ENCODE assay signal across 28 cellular contexts in genomic region chr12:100221523-100221922, GRCh38. TPM values are rescaled to one million over a fixed set of nuclear protein-coding genes. Genes with fewer than 3 reads are reported as not detected.
DNase-seq lines count a peak whose midpoint lies in the region; ATAC-seq, FAIRE-seq and TF ChIP-seq lines count a peak whose summit lies in the region.
"Had no signal": no experiment of that assay in that cellular context is flagged by ENCODE, and none has a peak within 500 bp of the region (broad histone marks: within the 10 kb centered on the region; RNA-seq: fewer than 3 reads in every experiment).

No MANE protein-coding gene starts in this region.

- no peaks in the 10 kb centered on the region for H3K9me3 ChIP-seq in mammary epithelial cell (replicated peaks; ENCODE audit: insufficient read depth, low read length)
- no peaks in the 10 kb centered on the region for H3K9me3 ChIP-seq in K562 (replicated peaks; ENCODE audit: control insufficient read depth, insufficient read depth, low read depth, low read length)
- H3K9me3 ChIP-seq in HepG2 (ENCODE audit: low read length) = no peaks in the 10 kb centered on the region
- H3K9me3 ChIP-seq: BLaER1 treated with 17β-estradiol and CSF1 and Interleukin-3, amounts not matched to agents 10 nM and 100 nM; SJSA1 had no signal

- CTCF ChIA-PET in MCF 10A (lab: Yijun Ruan, JAX) (interaction anchor here (0.5 to 1.6 kb wide), 8 partner anchors 8 to 163 kb away, joined by 3 to 6 read pairs (median 4); partner anchors contain the start of gene ACTR6), mammary epithelial cell (lab: Charles Lee; ENCODE audit: low non-redundant PET) (no interaction called here), K562 (lab: Yijun Ruan, JAX; ENCODE audit: low intra/inter-chr PET ratio) (no interaction called here), HepG2 (lab: Yijun Ruan, JAX; ENCODE audit: low intra/inter-chr PET ratio, low total read pairs) (no interaction called here)

- H2AFZ ChIP-seq in mammary epithelial cell (ENCODE audit: low read depth, low read length) (no peak overlapping the region), K562 (ENCODE audit: low read depth, low read length) (no peak overlapping the region), HepG2 (ENCODE audit: low read length) (no peak overlapping the region)

- dilution Hi-C loops in mammary epithelial cell (cut with HindIII; ENCODE audit: low sequenced_read_pairs) = no loop called here

- H3K4me1 Mint-ChIP-seq in MCF 10A (ENCODE audit: insufficient read depth, unreplicated experiment) = no peaks in the 10 kb centered on the region
- H3K4me1 Mint-ChIP-seq in CD14-positive monocyte = no peaks in the 10 kb centered on the region
- H3K4me1 Mint-ChIP-seq: T-cell had no signal

- H3K9me1 ChIP-seq in K562 (ENCODE audit: control insufficient read depth, insufficient read depth, low read length) = no peaks in the 10 kb centered on the region

- DNase-seq in MCF 10A (ENCODE audit: unreplicated experiment) (peak; percentile 63), mammary epithelial cell (no peak), K562 (ENCODE audit: extremely low read depth in 1 of 4, low spot score in 3 of 4) (no peak), HepG2 (ENCODE audit: low spot score) (no peak), CD14-positive monocyte (ENCODE audit: low spot score) (no peak), SKM-1 (lab: John Stamatoyannopoulos, UW; ENCODE audit: unreplicated experiment) (no peak), NCI-H446 treated with DMSO at 0.1 percent for 48 hours (lab: John Stamatoyannopoulos, UW) (no peak)
- DNase-seq: 8988T; CD8-positive, alpha-beta memory T cell; DMS 273 treated with DMSO at 0.1 percent for 48 hours; DMS79; EL; GDM1; KG1; NCI-H1092 treated with DMSO at 0.1 percent for 48 hours; NCI-H1436; NCI-H187; NCI-H2107; NCI-H446; NCI-H526; NCI-H82; NK-92 treated with Interleukin-12 subunit alpha and Interleukin-12 subunit beta, amount 100 ng/mL, for 24 hours; Right ventricle myocardium superior; RPMI8226; T-cell had no signal

- H3K4me1 ChIP-seq in mammary epithelial cell (ENCODE audit: insufficient read depth, low read length) = peaks cover 10% of the 10 kb centered on the region
- H3K4me1 ChIP-seq in K562 (replicated peaks in 1 of 2; ENCODE audit: control insufficient read depth in 2 of 2, insufficient read depth in 2 of 2, low read length in 2 of 2) = no peaks in the 10 kb centered on the region
- peaks cover 26% of the 10 kb centered on the region for H3K4me1 ChIP-seq in HepG2 (ENCODE audit: insufficient read depth, low read length)
- H3K4me1 ChIP-seq: BLaER1 treated with 17β-estradiol and CSF1 and Interleukin-3, amounts not matched to agents 10 nM and 100 nM; SJSA1 had no signal

- TF ChIP-seq CTCF in MCF 10A (IDR thresholded peaks at IDR 0.05; ENCODE audit: unreplicated experiment) (no peak), mammary epithelial cell (conservative IDR thresholded peaks at IDR 0.05 in 1 of 2, IDR thresholded peaks at IDR 0.05 in 1 of 2; ENCODE audit: extremely low read depth in 1 of 2, insufficient read depth in 1 of 2, low read depth in 1 of 2, low read length in 2 of 2) (no peak), K562 (IDR thresholded peaks at IDR 0.05 in 2 of 3, conservative IDR thresholded peaks at IDR 0.05 in 1 of 3; ENCODE audit: insufficient read depth in 2 of 3, low read depth in 1 of 3, low read length in 3 of 3) (no peak), HepG2 (CRISPR knock-in tag; IDR thresholded peaks at IDR 0.05) (no peak), CD14-positive monocyte (IDR thresholded peaks at IDR 0.05) (no peak)

- POLR2A ChIA-PET in MCF 10A (lab: Yijun Ruan, JAX) (interaction anchor here (0.9 to 1.0 kb wide), 2 partner anchors 8 to 10 kb away, joined by 3 to 4 read pairs; no protein-coding TSS in a partner anchor), K562 (lab: Yijun Ruan, JAX) (no interaction called here), HepG2 (lab: Yijun Ruan, JAX) (no interaction called here)

- no peaks in the 10 kb centered on the region for H3K79me2 ChIP-seq in mammary epithelial cell (ENCODE audit: insufficient read depth, low read length)
- H3K79me2 ChIP-seq in K562 (ENCODE audit: control insufficient read depth, insufficient read depth, low read length) = no peaks in the 10 kb centered on the region
- no peaks in the 10 kb centered on the region for H3K79me2 ChIP-seq in HepG2 (ENCODE audit: insufficient read depth, low read length)

- 70% methylated on average over 3 of the region's 3 CpGs for WGBS in mammary epithelial cell (ENCODE audit: low coverage, missing lambda C conversion rate)
- 88% methylated on average over 3 of the region's 3 CpGs for WGBS in K562 (ENCODE audit: insufficient coverage, low coverage, missing lambda C conversion rate)
- 93% methylated on average over 3 of the region's 3 CpGs for WGBS in HepG2 (ENCODE audit: low lambda C conversion rate)

- intact Hi-C loops in MCF 10A (cut with micrococcal nuclease) (loop anchor here (10.0 kb wide), 1 partner anchor 167 kb away; no protein-coding TSS in a partner anchor), mammary epithelial cell (cut with micrococcal nuclease) (no loop called here), K562 (cut with micrococcal nuclease) (loop anchor here (10.0 kb wide), 1 partner anchor 407 kb away; no protein-coding TSS in a partner anchor), HepG2 (cut with micrococcal nuclease; ENCODE audit: unreplicated experiment) (no loop called here), CD14-positive monocyte (cut with micrococcal nuclease) (no loop called here)

- no peak overlapping the region for H3K4me3 ChIP-seq in mammary epithelial cell (replicated peaks in 1 of 3; ENCODE audit: insufficient read depth in 1 of 3, low read depth in 2 of 3, low read length in 3 of 3)
- H3K4me3 ChIP-seq in K562 = no peak overlapping the region
- no peak overlapping the region for H3K4me3 ChIP-seq in HepG2 (replicated peaks in 1 of 3; ENCODE audit: insufficient read depth in 1 of 3, low read depth in 2 of 3, low read length in 3 of 3)
- H3K4me3 ChIP-seq: BLaER1 treated with 17β-estradiol and CSF1 and Interleukin-3, amounts not matched to agents 10 nM and 100 nM; GM12878; SJSA1 had no signal

- H4K20me1 ChIP-seq in mammary epithelial cell (ENCODE audit: insufficient read depth, low read length) (no peaks in the 10 kb centered on the region), K562 (replicated peaks; ENCODE audit: control insufficient read depth, insufficient read depth, low read length) (no peaks in the 10 kb centered on the region), HepG2 (ENCODE audit: insufficient read depth, low read length) (no peaks in the 10 kb centered on the region)
- H4K20me1 ChIP-seq: BLaER1 treated with 17β-estradiol and CSF1 and Interleukin-3, amounts not matched to agents 10 nM and 100 nM had no signal

- no peaks in the 10 kb centered on the region for H3K9me3 Mint-ChIP-seq in MCF 10A (ENCODE audit: unreplicated experiment)
- H3K9me3 Mint-ChIP-seq in CD14-positive monocyte = no peaks in the 10 kb centered on the region
- H3K9me3 Mint-ChIP-seq: CD8-positive, alpha-beta memory T cell; T-cell had no signal

- H3K4me2 ChIP-seq in mammary epithelial cell (ENCODE audit: insufficient read depth, low read depth, low read length) (no peak overlapping the region), K562 (ENCODE audit: insufficient read depth, low read length) (no peak overlapping the region), HepG2 (ENCODE audit: low read depth, low read length) (no peak overlapping the region)
- H3K4me2 ChIP-seq: BLaER1 treated with 17β-estradiol and CSF1 and Interleukin-3, amounts not matched to agents 10 nM and 100 nM had no signal

- H3K36me3 Mint-ChIP-seq in MCF 10A (ENCODE audit: insufficient read depth, unreplicated experiment) = peaks cover 73% of the 10 kb centered on the region
- H3K36me3 Mint-ChIP-seq in CD14-positive monocyte = peaks cover 49 to 72% of the 10 kb centered on the region in 2 donors

- H3K27me3 Mint-ChIP-seq in MCF 10A (ENCODE audit: insufficient read depth, unreplicated experiment) (no peaks in the 10 kb centered on the region), CD14-positive monocyte (ENCODE audit: low read depth in 3 of 3) (peaks cover 0 to 2% (median 1%) of the 10 kb centered on the region in 3 donors)
- H3K27me3 Mint-ChIP-seq: T-cell had no signal

- TF ChIP-seq POLR2A in K562 (conservative IDR thresholded peaks at IDR 0.05) (no peak), HepG2 (IDR thresholded peaks at IDR 0.05; ENCODE audit: insufficient read depth in 1 of 2, low read depth in 2 of 2, low read length in 2 of 2) (no peak)

- BruUV-seq in MCF 10A (replicated peaks; lab: Mats Ljungman, UMichigan) (no TSS peak), mammary epithelial cell (replicated peaks; lab: Mats Ljungman, UMichigan) (no TSS peak), K562 (replicated peaks; lab: Mats Ljungman, UMichigan) (no TSS peak), HepG2 (replicated peaks; lab: Mats Ljungman, UMichigan) (no TSS peak)

- H3K27ac Mint-ChIP-seq in MCF 10A (ENCODE audit: low read depth, unreplicated experiment) (no peak overlapping the region), CD14-positive monocyte (no peak overlapping the region)
- H3K27ac Mint-ChIP-seq: CD8-positive, alpha-beta memory T cell; T-cell had no signal

- no peak for ATAC-seq in K562
- ATAC-seq in HepG2 = no peak
- ATAC-seq: GM12878, T-cell had no signal

- no peak for FAIRE-seq in K562 (lab: Jason Lieb, UNC)
- no peak for FAIRE-seq in HepG2 (lab: Jason Lieb, UNC)
- FAIRE-seq: GM12878 had no signal

- H3K27me3 ChIP-seq in mammary epithelial cell (ENCODE audit: insufficient read depth, low read length) (no peaks in the 10 kb centered on the region), K562 (ENCODE audit: control insufficient read depth in 2 of 2, insufficient read depth in 2 of 2, low read length in 2 of 2) (no peaks in the 10 kb centered on the region), HepG2 (ENCODE audit: control insufficient read depth in 1 of 2, insufficient read depth in 2 of 2, low read length in 2 of 2) (no peaks in the 10 kb centered on the region)
- H3K27me3 ChIP-seq: BLaER1 treated with 17β-estradiol and CSF1 and Interleukin-3, amounts not matched to agents 10 nM and 100 nM; SJSA1 had no signal

- no peak overlapping the region for H3K27ac ChIP-seq in mammary epithelial cell (ENCODE audit: insufficient read depth, low read depth, low read length)
- no peak overlapping the region for H3K27ac ChIP-seq in K562 (ENCODE audit: extremely low read depth, low read depth, low read length)
- no peak overlapping the region for H3K27ac ChIP-seq in HepG2 (ENCODE audit: extremely low read length, insufficient read depth, low read length)
- H3K27ac ChIP-seq: BLaER1 treated with 17β-estradiol and CSF1 and Interleukin-3, amounts not matched to agents 10 nM and 100 nM; SJSA1 had no signal

- H3K4me3 Mint-ChIP-seq in MCF 10A (ENCODE audit: unreplicated experiment) (no peak overlapping the region), CD14-positive monocyte (no peak overlapping the region)
- H3K4me3 Mint-ChIP-seq: CD8-positive, alpha-beta memory T cell; T-cell had no signal

- in situ Hi-C loops in mammary epithelial cell (cut with MboI; ENCODE audit: low sequenced_read_pairs in 2 of 2) = no loop called here
- in situ Hi-C loops in K562 (cut with MboI) = no loop called here
- in situ Hi-C loops in HepG2 (cut with HindIII; ENCODE audit: extremely low pct_ligation_motif_present, low pct_unique_long_range_greater_than_20kb) = no loop called here

- TF ChIP-seq RAD21 in K562 (CRISPR knock-in tag; conservative IDR thresholded peaks at IDR 0.05 in 1 of 2, IDR thresholded peaks at IDR 0.05 in 1 of 2) (no peak), HepG2 (CRISPR knock-in tag; IDR thresholded peaks at IDR 0.05) (no peak)

- H3K9ac ChIP-seq in mammary epithelial cell (ENCODE audit: insufficient read depth, low read length) (no peak overlapping the region), K562 (ENCODE audit: insufficient read depth in 1 of 2, low read depth in 2 of 2, low read length in 2 of 2) (no peak overlapping the region), HepG2 (ENCODE audit: insufficient read depth, low read depth, low read length) (no peak overlapping the region)
- H3K9ac ChIP-seq: BLaER1 treated with 17β-estradiol and CSF1 and Interleukin-3, amounts not matched to agents 10 nM and 100 nM had no signal

- H3K36me3 ChIP-seq in mammary epithelial cell (ENCODE audit: insufficient read depth, low read length) (peaks cover 18% of the 10 kb centered on the region), K562 (ENCODE audit: control insufficient read depth, insufficient read depth, low read length) (peaks cover 87% of the 10 kb centered on the region), HepG2 (replicated peaks in 1 of 2; ENCODE audit: control insufficient read depth in 1 of 2, insufficient read depth in 2 of 2, low read length in 2 of 2) (peaks cover 0 to 32% of the 10 kb centered on the region in 2 experiments; a peak in 3 of 5 replicates)

- TF ChIP-seq EP300 in K562 (IDR thresholded peaks at IDR 0.05; ENCODE audit: low read length) (no peak), HepG2 (IDR thresholded peaks at IDR 0.05; ENCODE audit: low read depth in 2 of 2, low read length in 2 of 2) (no peak), HepG2 (CRISPR knock-in tag; IDR thresholded peaks at IDR 0.05; ENCODE audit: borderline replicate concordance) (no peak)

RNA-seq across cellular contexts. Expression of gene ACTR6, which starts 20.9 kb away (rescaled TPM):
- total RNA-seq in MCF 10A (2022) (26.4 and 28.8 TPM in 2 replicates), mammary epithelial cell (10 to 100 TPM; 24.5 to 25.0 TPM), K562 (2014; rRNA removed) (25.7 and 26.1 TPM in 2 replicates), K562 (2014; rRNA removed; fragmentation: Illumina TruSeq; extraction: Trizol) (88.6 and 117 TPM in 2 replicates), K562 (2015; rRNA removed; fragmentation: Illumina TruSeq; extraction: Trizol) (42.9 and 49.0 TPM in 2 replicates), K562 (2021) (67.4 and 74.5 TPM in 2 replicates), HepG2 (2016; rRNA removed; fragmentation: Illumina TruSeq; extraction: Trizol) (22.4 and 37.8 TPM in 2 replicates)
- polyA plus RNA-seq in mammary epithelial cell (12.6 TPM), K562 (2011; rRNA removed) (87.2 and 102 TPM in 2 replicates), K562 (2014; fragmentation: Illumina TruSeq; extraction: Trizol) (58.4 and 70.9 TPM in 2 replicates), K562 (2014; fragmentation: Nextera tagmentation; extraction: Ambion mirVana) (100 to 1,000 TPM in 1 of 2 experiments, 10 to 100 TPM in 1; 99.8 to 109 TPM), K562 (2014; rRNA removed) (42.9 and 44.9 TPM in 2 replicates), HepG2 (2011; rRNA removed) (7.6 and 12.9 TPM in 2 replicates), CD14-positive monocyte (10 to 100 TPM; 16.2 to 17.8 TPM)
- polyA minus RNA-seq in mammary epithelial cell = 0.57 TPM
- total RNA-seq in K562 (2011; cell fraction: chromatin; rRNA removed; ENCODE audit: low replicate concordance) = 25.4 and 61.1 TPM in 2 replicates
- total RNA-seq in K562 (2011; cell fraction: nucleolus; rRNA removed) = 26.3 and 29.0 TPM in 2 replicates
- total RNA-seq in K562 (2011; cell fraction: nucleoplasm; rRNA removed) = 24.4 and 24.9 TPM in 2 replicates
- polyA plus RNA-seq in K562 (2011; cell fraction: cytosol; rRNA removed) = 7.8 and 25.0 TPM in 2 replicates
- polyA plus RNA-seq in K562 (2011; cell fraction: nucleus; rRNA removed) = 13.6 and 23.1 TPM in 2 replicates
- 34.7 and 41.8 TPM in 2 replicates for polyA plus RNA-seq in K562 (2012)
- 32.8 and 37.7 TPM in 2 replicates for polyA minus RNA-seq in K562 (2011; rRNA and poly(A)+ RNA removed)
- 11.6 and 13.6 TPM in 2 replicates for polyA minus RNA-seq in K562 (2011; cell fraction: cytosol; rRNA and poly(A)+ RNA removed)
- polyA minus RNA-seq in K562 (2011; cell fraction: nucleus; rRNA and poly(A)+ RNA removed) = 12.9 and 33.0 TPM in 2 replicates
- total RNA-seq in HepG2 (2016; cell fraction: cytosol; rRNA removed; fragmentation: Illumina TruSeq; extraction: Trizol; ENCODE audit: low read depth) = 2.9 and 3.8 TPM in 2 replicates
- 24.5 and 40.5 TPM in 2 replicates for total RNA-seq in HepG2 (2016; cell fraction: insoluble cytoplasmic fraction; rRNA removed; fragmentation: Illumina TruSeq; extraction: Trizol)
- 4.5 and 7.5 TPM in 2 replicates for total RNA-seq in HepG2 (2016; cell fraction: membrane; rRNA removed; fragmentation: Illumina TruSeq; extraction: Trizol)
- 15.4 and 16.8 TPM in 2 replicates for total RNA-seq in HepG2 (2016; cell fraction: nucleus; rRNA removed; fragmentation: Illumina TruSeq; extraction: Trizol)
- 8.2 and 8.8 TPM in 2 replicates for polyA plus RNA-seq in HepG2 (2011; cell fraction: cytosol; rRNA removed)
- polyA plus RNA-seq in HepG2 (2011; cell fraction: nucleus; rRNA removed) = 7.1 and 8.9 TPM in 2 replicates
- polyA plus RNA-seq in HepG2 (2012) = 11.1 and 26.5 TPM in 2 replicates
- polyA plus RNA-seq in HepG2 (2016; cell fraction: cytosol; fragmentation: Illumina TruSeq; extraction: Trizol; ENCODE audit: low read depth) = 1.9 and 2.1 TPM in 2 replicates
- polyA plus RNA-seq in HepG2 (2016; cell fraction: insoluble cytoplasmic fraction; fragmentation: Illumina TruSeq; extraction: Trizol; ENCODE audit: low read depth) = 27.7 and 30.4 TPM in 2 replicates
- 3.2 and 3.7 TPM in 2 replicates for polyA plus RNA-seq in HepG2 (2016; cell fraction: membrane; fragmentation: Illumina TruSeq; extraction: Trizol; ENCODE audit: low read depth)
- 13.9 and 18.1 TPM in 2 replicates for polyA plus RNA-seq in HepG2 (2016; cell fraction: nucleus; fragmentation: Illumina TruSeq; extraction: Trizol; ENCODE audit: insufficient read depth, low read depth)
- polyA minus RNA-seq in HepG2 (2011; rRNA and poly(A)+ RNA removed; ENCODE audit: low replicate concordance) = 1.8 and 6.6 TPM in 2 replicates
- polyA minus RNA-seq in HepG2 (2011; cell fraction: cytosol; rRNA and poly(A)+ RNA removed) = 4.1 and 7.1 TPM in 2 replicates
- 18.9 and 28.3 TPM in 2 replicates for polyA minus RNA-seq in HepG2 (2011; cell fraction: nucleus; rRNA and poly(A)+ RNA removed)

RNA-seq across cellular contexts. Expression of gene DEPDC4, which starts 45.4 kb away (rescaled TPM):
- total RNA-seq in MCF 10A (2022) = 0.52 and 1.4 TPM in 2 replicates
- total RNA-seq in mammary epithelial cell = 1 to 10 TPM in 1 of 2 donors, under 1 TPM in 1; 0.83 to 2.4 TPM
- 0.67 TPM for polyA plus RNA-seq in mammary epithelial cell
- not detected for polyA minus RNA-seq in mammary epithelial cell
- 2.5 and 13.4 TPM in 2 replicates for total RNA-seq in K562 (2011; cell fraction: chromatin; rRNA removed; ENCODE audit: low replicate concordance)
- 2.3 and 2.8 TPM in 2 replicates for total RNA-seq in K562 (2011; cell fraction: nucleolus; rRNA removed)
- total RNA-seq in K562 (2011; cell fraction: nucleoplasm; rRNA removed) = 5.1 and 5.5 TPM in 2 replicates
- total RNA-seq in K562 (2014; rRNA removed) = 3.0 and 3.6 TPM in 2 replicates
- 6.9 and 8.8 TPM in 2 replicates for total RNA-seq in K562 (2014; rRNA removed; fragmentation: Illumina TruSeq; extraction: Trizol)
- 4.6 and 5.0 TPM in 2 replicates for total RNA-seq in K562 (2015; rRNA removed; fragmentation: Illumina TruSeq; extraction: Trizol)
- 4.3 and 5.7 TPM in 2 replicates for total RNA-seq in K562 (2021)
- polyA plus RNA-seq in K562 (2011; rRNA removed) = 5.2 and 9.5 TPM in 2 replicates
- polyA plus RNA-seq in K562 (2011; cell fraction: cytosol; rRNA removed) = 0.73 and 1.1 TPM in 2 replicates
- polyA plus RNA-seq in K562 (2011; cell fraction: nucleus; rRNA removed) = 1.8 and 3.6 TPM in 2 replicates
- 4.3 and 7.1 TPM in 2 replicates for polyA plus RNA-seq in K562 (2012)
- polyA plus RNA-seq in K562 (2014; fragmentation: Illumina TruSeq; extraction: Trizol) = 7.3 and 8.3 TPM in 2 replicates
- 10 to 100 TPM; 11.9 to 13.2 TPM for polyA plus RNA-seq in K562 (2014; fragmentation: Nextera tagmentation; extraction: Ambion mirVana)
- polyA plus RNA-seq in K562 (2014; rRNA removed) = 5.6 and 7.4 TPM in 2 replicates
- polyA minus RNA-seq in K562 (2011; rRNA and poly(A)+ RNA removed) = 4.7 and 9.5 TPM in 2 replicates
- 2.3 and 3.1 TPM in 2 replicates for polyA minus RNA-seq in K562 (2011; cell fraction: cytosol; rRNA and poly(A)+ RNA removed)
- polyA minus RNA-seq in K562 (2011; cell fraction: nucleus; rRNA and poly(A)+ RNA removed) = 4.4 TPM in 2 replicates
- 5.7 and 6.6 TPM in 2 replicates for total RNA-seq in HepG2 (2016; rRNA removed; fragmentation: Illumina TruSeq; extraction: Trizol)
- total RNA-seq in HepG2 (2016; cell fraction: cytosol; rRNA removed; fragmentation: Illumina TruSeq; extraction: Trizol; ENCODE audit: low read depth) = 2.9 and 4.6 TPM in 2 replicates
- 6.5 and 7.4 TPM in 2 replicates for total RNA-seq in HepG2 (2016; cell fraction: insoluble cytoplasmic fraction; rRNA removed; fragmentation: Illumina TruSeq; extraction: Trizol)
- 2.8 and 4.0 TPM in 2 replicates for total RNA-seq in HepG2 (2016; cell fraction: membrane; rRNA removed; fragmentation: Illumina TruSeq; extraction: Trizol)
- 6.1 and 8.7 TPM in 2 replicates for total RNA-seq in HepG2 (2016; cell fraction: nucleus; rRNA removed; fragmentation: Illumina TruSeq; extraction: Trizol)
- 1.5 and 2.2 TPM in 2 replicates for polyA plus RNA-seq in HepG2 (2011; rRNA removed)
- 1.7 and 4.9 TPM in 2 replicates for polyA plus RNA-seq in HepG2 (2011; cell fraction: cytosol; rRNA removed)
- polyA plus RNA-seq in HepG2 (2011; cell fraction: nucleus; rRNA removed) = 1.1 and 1.6 TPM in 2 replicates
- polyA plus RNA-seq in HepG2 (2012) = 1.6 and 3.5 TPM in 2 replicates
- 1.8 and 2.8 TPM in 2 replicates for polyA plus RNA-seq in HepG2 (2016; cell fraction: cytosol; fragmentation: Illumina TruSeq; extraction: Trizol; ENCODE audit: low read depth)
- polyA plus RNA-seq in HepG2 (2016; cell fraction: insoluble cytoplasmic fraction; fragmentation: Illumina TruSeq; extraction: Trizol; ENCODE audit: low read depth) = 5.9 and 6.8 TPM in 2 replicates
- polyA plus RNA-seq in HepG2 (2016; cell fraction: membrane; fragmentation: Illumina TruSeq; extraction: Trizol; ENCODE audit: low read depth) = 2.6 and 3.5 TPM in 2 replicates
- 1.7 and 7.0 TPM in 2 replicates for polyA plus RNA-seq in HepG2 (2016; cell fraction: nucleus; fragmentation: Illumina TruSeq; extraction: Trizol; ENCODE audit: insufficient read depth, low read depth)
- polyA minus RNA-seq in HepG2 (2011; rRNA and poly(A)+ RNA removed; ENCODE audit: low replicate concordance) = 0.44 and 1.1 TPM in 2 replicates
- polyA minus RNA-seq in HepG2 (2011; cell fraction: cytosol; rRNA and poly(A)+ RNA removed) = 1.6 and 2.0 TPM in 2 replicates
- polyA minus RNA-seq in HepG2 (2011; cell fraction: nucleus; rRNA and poly(A)+ RNA removed) = 8.1 and 9.9 TPM in 2 replicates
- polyA plus RNA-seq in CD14-positive monocyte = under 1 TPM in 1 of 2 donors, not detected in 1; 0.25 TPM
- polyA plus RNA-seq: CD8-positive, alpha-beta memory T cell had no signal

RNA-seq across cellular contexts. Expression of gene SCYL2, which starts 45.5 kb away (rescaled TPM):
- total RNA-seq in MCF 10A (2022) (47.5 and 52.8 TPM in 2 replicates), mammary epithelial cell (10 to 100 TPM; 56.6 to 58.7 TPM), K562 (2014; rRNA removed) (27.3 and 28.2 TPM in 2 replicates), K562 (2014; rRNA removed; fragmentation: Illumina TruSeq; extraction: Trizol) (46.9 and 53.9 TPM in 2 replicates), K562 (2015; rRNA removed; fragmentation: Illumina TruSeq; extraction: Trizol) (42.3 and 49.0 TPM in 2 replicates), K562 (2021) (35.2 and 39.1 TPM in 2 replicates), HepG2 (2016; rRNA removed; fragmentation: Illumina TruSeq; extraction: Trizol) (28.8 and 41.9 TPM in 2 replicates)
- polyA plus RNA-seq in mammary epithelial cell (17.9 TPM), K562 (2011; rRNA removed) (24.4 and 32.9 TPM in 2 replicates), K562 (2014; fragmentation: Illumina TruSeq; extraction: Trizol) (33.9 and 39.8 TPM in 2 replicates), K562 (2014; fragmentation: Nextera tagmentation; extraction: Ambion mirVana) (10 to 100 TPM in 1 of 2 experiments, 1 to 10 TPM in 1; 9.9 to 11.8 TPM), K562 (2014; rRNA removed) (18.5 and 18.7 TPM in 2 replicates), HepG2 (2011; rRNA removed) (9.3 and 11.4 TPM in 2 replicates), CD14-positive monocyte (10 to 100 TPM; 16.5 to 25.5 TPM)
- 49.5 TPM for polyA minus RNA-seq in mammary epithelial cell
- 23.8 and 82.4 TPM in 2 replicates for total RNA-seq in K562 (2011; cell fraction: chromatin; rRNA removed; ENCODE audit: low replicate concordance)
- 8.8 and 13.7 TPM in 2 replicates for total RNA-seq in K562 (2011; cell fraction: nucleolus; rRNA removed)
- 23.8 and 28.7 TPM in 2 replicates for total RNA-seq in K562 (2011; cell fraction: nucleoplasm; rRNA removed)
- 7.0 and 14.3 TPM in 2 replicates for polyA plus RNA-seq in K562 (2011; cell fraction: cytosol; rRNA removed)
- 15.6 and 17.8 TPM in 2 replicates for polyA plus RNA-seq in K562 (2011; cell fraction: nucleus; rRNA removed)
- polyA plus RNA-seq in K562 (2012) = 21.7 and 31.6 TPM in 2 replicates
- polyA minus RNA-seq in K562 (2011; rRNA and poly(A)+ RNA removed) = 61.6 and 68.9 TPM in 2 replicates
- polyA minus RNA-seq in K562 (2011; cell fraction: cytosol; rRNA and poly(A)+ RNA removed) = 26.4 and 29.7 TPM in 2 replicates
- polyA minus RNA-seq in K562 (2011; cell fraction: nucleus; rRNA and poly(A)+ RNA removed) = 17.4 and 24.2 TPM in 2 replicates
- total RNA-seq in HepG2 (2016; cell fraction: cytosol; rRNA removed; fragmentation: Illumina TruSeq; extraction: Trizol; ENCODE audit: low read depth) = 57.9 and 65.3 TPM in 2 replicates
- total RNA-seq in HepG2 (2016; cell fraction: insoluble cytoplasmic fraction; rRNA removed; fragmentation: Illumina TruSeq; extraction: Trizol) = 26.5 and 42.6 TPM in 2 replicates
- 20.6 and 24.8 TPM in 2 replicates for total RNA-seq in HepG2 (2016; cell fraction: membrane; rRNA removed; fragmentation: Illumina TruSeq; extraction: Trizol)
- 35.3 and 36.6 TPM in 2 replicates for total RNA-seq in HepG2 (2016; cell fraction: nucleus; rRNA removed; fragmentation: Illumina TruSeq; extraction: Trizol)
- polyA plus RNA-seq in HepG2 (2011; cell fraction: cytosol; rRNA removed) = 5.1 and 8.8 TPM in 2 replicates
- polyA plus RNA-seq in HepG2 (2011; cell fraction: nucleus; rRNA removed) = 8.6 and 9.3 TPM in 2 replicates
- polyA plus RNA-seq in HepG2 (2012) = 15.7 and 16.0 TPM in 2 replicates
- polyA plus RNA-seq in HepG2 (2016; cell fraction: cytosol; fragmentation: Illumina TruSeq; extraction: Trizol; ENCODE audit: low read depth) = 1.2 and 1.4 TPM in 2 replicates
- 28.2 and 30.7 TPM in 2 replicates for polyA plus RNA-seq in HepG2 (2016; cell fraction: insoluble cytoplasmic fraction; fragmentation: Illumina TruSeq; extraction: Trizol; ENCODE audit: low read depth)
- polyA plus RNA-seq in HepG2 (2016; cell fraction: membrane; fragmentation: Illumina TruSeq; extraction: Trizol; ENCODE audit: low read depth) = 4.9 and 5.7 TPM in 2 replicates
- polyA plus RNA-seq in HepG2 (2016; cell fraction: nucleus; fragmentation: Illumina TruSeq; extraction: Trizol; ENCODE audit: insufficient read depth, low read depth) = 31.7 and 38.1 TPM in 2 replicates
- polyA minus RNA-seq in HepG2 (2011; rRNA and poly(A)+ RNA removed; ENCODE audit: low replicate concordance) = 23.2 and 39.5 TPM in 2 replicates
- polyA minus RNA-seq in HepG2 (2011; cell fraction: cytosol; rRNA and poly(A)+ RNA removed) = 17.8 and 20.7 TPM in 2 replicates
- 35.4 and 53.0 TPM in 2 replicates for polyA minus RNA-seq in HepG2 (2011; cell fraction: nucleus; rRNA and poly(A)+ RNA removed)

Comparison
In these comparisons a context has a peak if more than half of its experiments do, and no peak if none do; other contexts are left out.
1. intact Hi-C loops: an anchor here in MCF 10A (10.0 kb wide) and K562 (10.0 kb wide); none called in mammary epithelial cell, HepG2 and CD14-positive monocyte.